In genomic region chr10:89642193-89642592, GRCh38 we compare ENCODE assay signal across 25 cellular contexts. TPM values are rescaled to one million over a fixed set of nuclear protein-coding genes. Genes with fewer than 3 reads are reported as not detected.
DNase-seq lines count a peak whose midpoint lies in the region; ATAC-seq, FAIRE-seq and TF ChIP-seq lines count a peak whose summit lies in the region.
"Had no signal": no experiment of that assay in that cellular context is flagged by ENCODE, and none has a peak within 500 bp of the region (broad histone marks: within the 10 kb centered on the region; RNA-seq: fewer than 3 reads in every experiment).

No MANE protein-coding gene starts in this region.

- peaks cover 36% of the 10 kb centered on the region for H3K4me1 ChIP-seq in DOHH2 (ENCODE audit: control insufficient read depth, low read length)
- H3K4me1 ChIP-seq in HUES64 (ENCODE audit: insufficient read depth, low read length): peaks cover 26% of the 10 kb centered on the region
- peaks cover 7% of the 10 kb centered on the region; the same call in 1 of the 2 replicates for H3K4me1 ChIP-seq in GM12878 (ENCODE audit: control insufficient read depth, insufficient read depth, low read length)
- H3K4me1 ChIP-seq: ascending aorta had no signal

- no peak for ATAC-seq in GM12878
- ATAC-seq in HG03196 (IDR thresholded peaks at IDR 0.05; ENCODE audit: unreplicated experiment): no peak
- no peak for ATAC-seq in HG03521 (IDR thresholded peaks at IDR 0.05; ENCODE audit: unreplicated experiment)
- ATAC-seq: activated T-cell treated with anti-CD3 and anti-CD28 coated beads, Interleukin-2, amount 50 U/mL, for 72 hours; lower lobe of right lung; stimulated activated effector memory CD8-positive, alpha-beta T cell treated with anti-CD3 and anti-CD28 coated beads, Interleukin-12 subunit alpha, Interleukin-12 subunit beta, amount 100 ng/mL, for 72 hours; T-cell had no signal

- no TSS peak for BruUV-seq in GM12878 (replicated peaks; lab: Mats Ljungman, UMichigan)

- no peak overlapping the region for H3K9ac ChIP-seq in HUES64 (ENCODE audit: low read depth, low read length)
- no peak overlapping the region for H3K9ac ChIP-seq in GM12878 (ENCODE audit: control insufficient read depth, insufficient read depth, low read length)

- H3K36me3 ChIP-seq in DOHH2 (ENCODE audit: control insufficient read depth, low read length): peaks cover 26% of the 10 kb centered on the region
- peaks cover 12% of the 10 kb centered on the region for H3K36me3 ChIP-seq in HUES64 (ENCODE audit: insufficient read depth, low read length)
- H3K36me3 ChIP-seq in GM12878 (ENCODE audit: control insufficient read depth in 2 of 2, insufficient read depth in 2 of 2, low read length in 1 of 2): peaks cover 0 to 2% of the 10 kb centered on the region in 2 experiments; a peak in 1 of 4 replicates
- H3K36me3 ChIP-seq: ascending aorta, lower lobe of right lung, neutrophil, suprapubic skin had no signal

- no peak for TF ChIP-seq EP300 in GM12878 (IDR thresholded peaks at IDR 0.05; ENCODE audit: borderline replicate concordance in 1 of 2, control insufficient read depth in 1 of 2, low read depth in 2 of 2, low read length in 2 of 2)

- RAD21 ChIA-PET in GM12878 (lab: Charles Lee; ENCODE audit: unreplicated experiment): interaction anchor here (1.6 to 2.7 kb wide), 3 partner anchors 32 to 86 kb away, joined by 4 to 34 read pairs (median 4); partner anchors contain the start of gene KIF20B

- H3K27ac Mint-ChIP-seq in mesothelial cell of epicardium: no peak overlapping the region
- H3K27ac Mint-ChIP-seq: activated CD4-positive, alpha-beta T cell treated with anti-CD3 and anti-CD28 coated beads, Interleukin-2, amount 10 ng/mL, durations not matched to agents 24 days and 14 days; activated T-cell treated with anti-CD3 and anti-CD28 coated beads, Interleukin-2, amount 50 U/mL, for 72 hours; CD4-positive, alpha-beta T cell; stimulated activated effector memory CD8-positive, alpha-beta T cell treated with anti-CD3 and anti-CD28 coated beads, Interleukin-12 subunit alpha, Interleukin-12 subunit beta, amount 100 ng/mL, for 72 hours; T-cell had no signal

- no peaks in the 10 kb centered on the region for H3K27me3 Mint-ChIP-seq in mesothelial cell of epicardium (ENCODE audit: low read depth)
- H3K27me3 Mint-ChIP-seq: CD4-positive, alpha-beta T cell had no signal

- no peaks in the 10 kb centered on the region for H3K9me3 Mint-ChIP-seq in mesothelial cell of epicardium
- H3K9me3 Mint-ChIP-seq: activated CD4-positive, alpha-beta T cell treated with anti-CD3 and anti-CD28 coated beads, Interleukin-2, amount 10 ng/mL, durations not matched to agents 24 days and 14 days; activated T-cell treated with anti-CD3 and anti-CD28 coated beads, Interleukin-2, amount 50 U/mL, for 72 hours; CD4-positive, alpha-beta T cell; stimulated activated effector memory CD8-positive, alpha-beta T cell treated with anti-CD3 and anti-CD28 coated beads, Interleukin-12 subunit alpha, Interleukin-12 subunit beta, amount 100 ng/mL, for 72 hours; T-cell had no signal

- H3K4me3 Mint-ChIP-seq in mesothelial cell of epicardium: peak overlapping the region; percentile 15
- H3K4me3 Mint-ChIP-seq: activated CD4-positive, alpha-beta T cell treated with anti-CD3 and anti-CD28 coated beads, Interleukin-2, amount 10 ng/mL, durations not matched to agents 24 days and 14 days; activated T-cell treated with anti-CD3 and anti-CD28 coated beads, Interleukin-2, amount 50 U/mL, for 72 hours; CD4-positive, alpha-beta T cell; stimulated activated effector memory CD8-positive, alpha-beta T cell treated with anti-CD3 and anti-CD28 coated beads, Interleukin-12 subunit alpha, Interleukin-12 subunit beta, amount 100 ng/mL, for 72 hours; T-cell had no signal

- H3K27me3 ChIP-seq in DOHH2 (ENCODE audit: control insufficient read depth, low read length) (no peaks in the 10 kb centered on the region), HUES64 (ENCODE audit: insufficient read depth, low read length) (no peaks in the 10 kb centered on the region), GM12878 (replicated peaks in 1 of 2; ENCODE audit: control insufficient read depth in 2 of 2, insufficient read depth in 2 of 2, low read length in 1 of 2) (no peaks in the 10 kb centered on the region)
- H3K27me3 ChIP-seq: ascending aorta, suprapubic skin had no signal

- CTCF ChIA-PET in GM12878 (lab: Yijun Ruan, JAX): interaction anchor here (1.6 to 3.2 kb wide), 5 partner anchors 10 to 59 kb away, joined by 3 to 18 read pairs (median 12); partner anchors contain the start of gene KIF20B

- POLR2A ChIA-PET in GM12878 (lab: Charles Lee): interaction anchor here (0.9 to 1.1 kb wide), 2 partner anchors 17 to 64 kb away, joined by 3 read pairs; no protein-coding TSS in a partner anchor

- H3K4me3 ChIP-seq in DOHH2 (ENCODE audit: low read length) (no peak overlapping the region), HUES64 (ENCODE audit: low read length) (peak overlapping the region; percentile 76), GM12878 (no peak overlapping the region)
- H3K4me3 ChIP-seq: ascending aorta, skin epidermis, suprapubic skin had no signal

- no peak for TF ChIP-seq POLR2A in GM12878 (IDR thresholded peaks at IDR 0.05; ENCODE audit: low read depth, low read length)

- H3F3A ChIP-seq in DOHH2 (ENCODE audit: control insufficient read depth, insufficient read depth): peaks cover 4% of the 10 kb centered on the region; the same call in 1 of the 2 replicates

- no peaks in the 10 kb centered on the region for H3K9me2 ChIP-seq in DOHH2 (replicated peaks; ENCODE audit: control insufficient read depth, low read length)

- no peak for TF ChIP-seq RAD21 in GM12878 (IDR thresholded peaks at IDR 0.05; ENCODE audit: insufficient read depth, low read depth, low read length)

- intact Hi-C loops in GM12878 (cut with micrococcal nuclease; ENCODE audit: unreplicated experiment): loop anchor here (5.0 kb wide), 1 partner anchor 225 kb away; no protein-coding TSS in a partner anchor

- H3K36me3 Mint-ChIP-seq in mesothelial cell of epicardium: peaks cover 3% of the 10 kb centered on the region
- H3K36me3 Mint-ChIP-seq: stimulated activated effector memory CD8-positive, alpha-beta T cell treated with anti-CD3 and anti-CD28 coated beads, Interleukin-12 subunit alpha, Interleukin-12 subunit beta, amount 100 ng/mL, for 72 hours; T-cell had no signal

- H3K27ac ChIP-seq in DOHH2 (ENCODE audit: low read depth, low read length): no peak overlapping the region
- H3K27ac ChIP-seq in HUES64 (ENCODE audit: low read depth, low read length): no peak overlapping the region
- no peak overlapping the region for H3K27ac ChIP-seq in GM12878 (ENCODE audit: control insufficient read depth, insufficient read depth)
- H3K27ac ChIP-seq: ascending aorta, lower lobe of right lung, neutrophil, skin epidermis, suprapubic skin had no signal

- H3K4me2 ChIP-seq in DOHH2 (ENCODE audit: low read length) (peak overlapping the region; percentile 28), GM12878 (ENCODE audit: control insufficient read depth, insufficient read depth) (peak overlapping the region; percentile 22; the same call in 1 of the 2 replicates)

- no peak for TF ChIP-seq CTCF in DOHH2 (IDR thresholded peaks at IDR 0.05; ENCODE audit: low read depth, low read length, poor library complexity, severe bottlenecking)
- no peak for TF ChIP-seq CTCF in GM12878 (IDR thresholded peaks at IDR 0.05 in 2 of 3, conservative IDR thresholded peaks at IDR 0.05 in 1 of 3; ENCODE audit: control insufficient read depth in 2 of 3, extremely low read depth in 1 of 3, insufficient read depth in 1 of 3, low read depth in 3 of 3, low read length in 3 of 3)
- TF ChIP-seq CTCF in mesothelial cell of epicardium (IDR thresholded peaks at IDR 0.05; ENCODE audit: unreplicated experiment): no peak

- DNase-seq in GM12878 (ENCODE audit: low read depth, low spot score): no peak
- DNase-seq in mesothelial cell of epicardium (ENCODE audit: low spot score in 2 of 2, unreplicated experiment in 2 of 2): no peak
- DNase-seq in amniotic stem cell (lab: John Stamatoyannopoulos, UW): no peak
- DNase-seq: activated CD4-positive, alpha-beta T cell treated with anti-CD3 and anti-CD28 coated beads, Interleukin-2, amount 10 ng/mL, durations not matched to agents 24 days and 14 days; activated naive CD4-positive, alpha-beta T cell treated with anti-CD3 and anti-CD28 coated beads, Interleukin-2, amount 50 U/mL, for 16 hours; activated T-cell treated with anti-CD3 and anti-CD28 coated beads, Interleukin-2, amount 50 U/mL, for 72 hours; CD4-positive, alpha-beta T cell; cerebellar nuclear complex; GF-D8; KG1; lower lobe of right lung; NCI-H1694 treated with DMSO at 0.1 percent for 48 hours; NCI-H69; SHP77 treated with DMSO at 0.1 percent for 48 hours; stimulated activated CD4-positive, alpha-beta T cell treated with anti-CD3 and anti-CD28 coated beads, Interleukin-2, amount 100 ng/mL, for 24 hours; T-cell had no signal

- H2AFZ ChIP-seq in GM12878 (ENCODE audit: control insufficient read depth, low read depth, low read length): no peak overlapping the region

- H3K9me3 ChIP-seq in DOHH2 (ENCODE audit: control insufficient read depth, insufficient read depth, low read length) (no peaks in the 10 kb centered on the region), HUES64 (ENCODE audit: insufficient read depth, low read depth, low read length) (no peaks in the 10 kb centered on the region), GM12878 (replicated peaks; ENCODE audit: control insufficient read depth, insufficient read depth, low read length) (no peaks in the 10 kb centered on the region)
- H3K9me3 ChIP-seq: ascending aorta, lower lobe of right lung, neutrophil, suprapubic skin had no signal

- H4K20me1 ChIP-seq in DOHH2 (ENCODE audit: control insufficient read depth, insufficient read depth, low read depth, low read length) (0 out of 2 replicates have a peak, but pooled peaks cover 3% of the 10 kb centered on the region), GM12878 (ENCODE audit: control insufficient read depth, insufficient read depth) (no peaks in the 10 kb centered on the region)

- 90% methylated on average over 2 of the region's 3 CpGs for WGBS in HUES64
- 76% methylated on average over 3 of the region's 3 CpGs for WGBS in GM12878 (ENCODE audit: insufficient coverage, insufficient replicate concordance, low lambda C conversion rate, missing lambda C conversion rate)

- in situ Hi-C loops in GM12878 (cut with MboI): no loop called here

- no peak for FAIRE-seq in GM12878 (lab: Jason Lieb, UNC)

- peaks cover 25% of the 10 kb centered on the region for H3K4me1 Mint-ChIP-seq in mesothelial cell of epicardium

- peaks cover 78% of the 10 kb centered on the region for H3K79me2 ChIP-seq in DOHH2 (ENCODE audit: control insufficient read depth, low read length)
- peaks cover 24% of the 10 kb centered on the region for H3K79me2 ChIP-seq in GM12878 (ENCODE audit: control insufficient read depth, insufficient read depth, low read length)

- SMC1A ChIA-PET in GM12878 (lab: Charles Lee; ENCODE audit: uncharacterized antibody, unreplicated experiment): interaction anchor here (1.1 to 3.1 kb wide), 9 partner anchors 8 to 96 kb away, joined by 3 to 21 read pairs (median 7); no protein-coding TSS in a partner anchor

RNA-seq across cellular contexts. Expression of gene PANK1, which starts 2.8 kb away (rescaled TPM):
- 29.1 TPM for polyA plus RNA-seq in HUES64 (2013, experiment 1 of 2)
- polyA plus RNA-seq in HUES64 (2013, experiment 2 of 2): 29.9 TPM
- total RNA-seq in GM12878 (2013; cell fraction: nucleolus; rRNA removed): 14.2 and 22.3 TPM in 2 replicates
- total RNA-seq in GM12878 (2014; rRNA removed) (5.1 and 8.0 TPM in 2 replicates), GM12878 (2014; rRNA removed; fragmentation: Illumina TruSeq; extraction: Trizol) (7.5 and 8.3 TPM in 2 replicates), GM12878 (2021) (6.3 and 9.6 TPM in 2 replicates), mesothelial cell of epicardium (24.0 to 27.2 TPM (median 24.4 TPM) in 3 replicates)
- 0.68 TPM for polyA plus RNA-seq in GM12878 (2011; ENCODE audit: low read depth)
- polyA plus RNA-seq in GM12878 (2011; rRNA removed) (10.6 and 12.6 TPM in 2 replicates), GM12878 (2014; fragmentation: Illumina TruSeq; extraction: Trizol) (8.5 TPM in 2 replicates), GM12878 (2014; fragmentation: Nextera tagmentation; extraction: Ambion mirVana) (1 to 10 TPM; 1.9 to 2.4 TPM), GM12878 (2014; rRNA removed) (6.4 and 6.9 TPM in 2 replicates), GM12878 (2016; fragmentation: Nextera tagmentation; extraction: Ambion mirVana) (1 to 10 TPM; 3.6 to 3.7 TPM)
- 5.7 and 7.9 TPM in 2 replicates for polyA plus RNA-seq in GM12878 (2011; cell fraction: cytosol; rRNA removed)
- polyA plus RNA-seq in GM12878 (2011; cell fraction: nucleus; rRNA removed): 4.9 and 5.7 TPM in 2 replicates
- 1.7 and 2.8 TPM in 2 replicates for polyA plus RNA-seq in GM12878 (2012)
- 15.0 and 16.0 TPM in 2 replicates for polyA minus RNA-seq in GM12878 (2011; rRNA and poly(A)+ RNA removed)
- 4.7 and 5.9 TPM in 2 replicates for polyA minus RNA-seq in GM12878 (2011; cell fraction: cytosol; rRNA and poly(A)+ RNA removed)
- polyA minus RNA-seq in GM12878 (2011; cell fraction: nucleus; rRNA and poly(A)+ RNA removed): 8.3 and 14.9 TPM in 2 replicates

RNA-seq across cellular contexts. Expression of gene KIF20B, which starts 59.2 kb away (rescaled TPM):
- polyA plus RNA-seq in HUES64 (2013, experiment 1 of 2): 29.5 TPM
- polyA plus RNA-seq in HUES64 (2013, experiment 2 of 2): 30.3 TPM
- 46.8 and 49.1 TPM in 2 replicates for total RNA-seq in GM12878 (2013; cell fraction: nucleolus; rRNA removed)
- 21.1 and 28.3 TPM in 2 replicates for total RNA-seq in GM12878 (2014; rRNA removed)
- total RNA-seq in GM12878 (2014; rRNA removed; fragmentation: Illumina TruSeq; extraction: Trizol): 52.4 and 52.8 TPM in 2 replicates
- 46.1 and 51.0 TPM in 2 replicates for total RNA-seq in GM12878 (2021)
- 8.9 TPM for polyA plus RNA-seq in GM12878 (2011; ENCODE audit: low read depth)
- 16.5 and 32.4 TPM in 2 replicates for polyA plus RNA-seq in GM12878 (2011; rRNA removed)
- polyA plus RNA-seq in GM12878 (2011; cell fraction: cytosol; rRNA removed): 3.2 and 3.3 TPM in 2 replicates
- polyA plus RNA-seq in GM12878 (2011; cell fraction: nucleus; rRNA removed): 11.1 and 13.2 TPM in 2 replicates
- 9.5 and 12.0 TPM in 2 replicates for polyA plus RNA-seq in GM12878 (2012)
- 37.5 and 46.7 TPM in 2 replicates for polyA plus RNA-seq in GM12878 (2014; fragmentation: Illumina TruSeq; extraction: Trizol)
- 10 to 100 TPM; 28.2 to 59.4 TPM for polyA plus RNA-seq in GM12878 (2014; fragmentation: Nextera tagmentation; extraction: Ambion mirVana)
- 11.2 and 15.6 TPM in 2 replicates for polyA plus RNA-seq in GM12878 (2014; rRNA removed)
- 10 to 100 TPM; 61.8 to 67.7 TPM for polyA plus RNA-seq in GM12878 (2016; fragmentation: Nextera tagmentation; extraction: Ambion mirVana)
- 26.1 and 32.1 TPM in 2 replicates for polyA minus RNA-seq in GM12878 (2011; rRNA and poly(A)+ RNA removed)
- 5.8 and 6.1 TPM in 2 replicates for polyA minus RNA-seq in GM12878 (2011; cell fraction: cytosol; rRNA and poly(A)+ RNA removed)
- polyA minus RNA-seq in GM12878 (2011; cell fraction: nucleus; rRNA and poly(A)+ RNA removed): 10.0 and 12.6 TPM in 2 replicates
- 19.5 to 20.4 TPM (median 20.3 TPM) in 3 replicates for total RNA-seq in mesothelial cell of epicardium
